In the genomic region with DNA sequence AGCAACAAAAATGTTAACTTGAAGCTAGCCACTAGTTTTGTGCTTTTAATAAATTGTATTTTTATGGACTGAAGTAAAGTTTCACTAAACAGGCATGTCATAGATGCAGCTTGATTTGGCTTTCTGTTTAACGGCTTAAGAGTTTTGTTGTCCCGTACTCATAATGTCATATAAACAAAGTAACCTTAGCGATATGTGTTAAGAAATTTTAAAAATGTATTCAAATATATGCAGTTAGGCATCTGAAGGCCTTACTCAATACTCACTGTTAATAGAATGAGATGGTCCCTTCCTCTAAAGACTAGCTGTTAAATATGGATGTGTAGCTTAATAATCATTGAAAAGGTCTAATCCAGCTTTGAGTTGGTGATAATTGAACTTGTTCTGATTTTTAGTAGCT, we compare ENCODE assay signal across 10 cellular contexts. TPM values are rescaled to one million over a fixed set of nuclear protein-coding genes. Genes with fewer than 3 reads are reported as not detected.
A peak's percentile ranks its signal among the peaks of the same experiment; 100 is the strongest.
DNase-seq lines count a peak whose midpoint lies in the region; ATAC-seq and TF ChIP-seq lines count a peak whose summit lies in the region.
"Had no signal": no experiment of that assay in that cellular context is flagged by ENCODE, and none has a peak within 500 bp of the region (broad histone marks: within the 10 kb centered on the region; RNA-seq: fewer than 3 reads in every experiment).

No MANE protein-coding gene starts in this region.

- no peak overlapping the region for H3K4me3 Mint-ChIP-seq in endodermal cell
- H3K4me3 Mint-ChIP-seq in natural killer cell: no peak overlapping the region

- H3K9ac ChIP-seq in MM.1S (ENCODE audit: low read length): peak overlapping the region; percentile 90; the same call in 1 of the 2 replicates
- H3K9ac ChIP-seq in endodermal cell (ENCODE audit: extremely low read depth, low read length, poor library complexity, severe bottlenecking): no peak overlapping the region

- no peaks in the 10 kb centered on the region for H3K36me3 Mint-ChIP-seq in endodermal cell (ENCODE audit: low read depth)
- no peaks in the 10 kb centered on the region for H3K36me3 Mint-ChIP-seq in natural killer cell

- H3K36me3 ChIP-seq in MM.1S (replicated peaks; ENCODE audit: insufficient read depth, low read length) (no peaks in the 10 kb centered on the region; the same call in 1 of the 2 replicates), endodermal cell (ENCODE audit: control insufficient read depth, insufficient read depth, low read length) (no peaks in the 10 kb centered on the region), psoas muscle (ENCODE audit: insufficient read depth in 1 of 2, low read depth in 1 of 2) (no peaks in the 10 kb centered on the region)

- DNase-seq in SIG-M5 treated with dmso at 0.1 percent for 504 hours (lab: John Stamatoyannopoulos, UW; ENCODE audit: unreplicated experiment): peak; percentile 1
- DNase-seq in SIG-M5 (lab: John Stamatoyannopoulos, UW): no peak
- DNase-seq in MM.1S: peak; percentile 11
- no peak for DNase-seq in endodermal cell
- no peak for DNase-seq in psoas muscle
- no peak for DNase-seq in GF-D8 (lab: John Stamatoyannopoulos, UW)
- no peak for DNase-seq in natural killer cell
- DNase-seq: IMR-90, left colon had no signal

- no peak overlapping the region for H3K27ac ChIP-seq in MM.1S (ENCODE audit: low read length)
- no peak overlapping the region for H3K27ac ChIP-seq in endodermal cell (ENCODE audit: low read depth, low read length)
- H3K27ac ChIP-seq in psoas muscle: peak overlapping the region; percentile 94

- peaks cover 10% of the 10 kb centered on the region for H3K4me1 ChIP-seq in MM.1S (ENCODE audit: low read length)
- no peaks in the 10 kb centered on the region for H3K4me1 ChIP-seq in endodermal cell (ENCODE audit: control insufficient read depth, insufficient read depth, low read length)
- peaks cover 29% of the 10 kb centered on the region for H3K4me1 ChIP-seq in psoas muscle

- H3K27ac Mint-ChIP-seq in endodermal cell (no peak overlapping the region), natural killer cell (no peak overlapping the region)

- H3K4me1 Mint-ChIP-seq in endodermal cell (peaks cover 3% of the 10 kb centered on the region), natural killer cell (peaks cover 18 to 34% of the 10 kb centered on the region in 2 donors)

- intact Hi-C loops in psoas muscle (cut with DNase I): loop anchor here in 1 of 2 donors (5.0 kb wide), 1 partner anchor 807 kb away; the partner anchor contains the start of gene PGRMC2
- intact Hi-C loops in natural killer cell (cut with micrococcal nuclease): loop anchor here (5.0 kb wide), 1 partner anchor 1127 kb away; the partner anchor contains the start of genes ABHD18 and MFSD8

- peak overlapping the region; percentile 67 for H3K4me2 ChIP-seq in MM.1S (ENCODE audit: low read depth, low read length)

- H4K20me1 ChIP-seq in MM.1S (ENCODE audit: insufficient read depth, low read length): no peaks in the 10 kb centered on the region

- 91 to 100% methylated on average over 3 of the region's 3 CpGs for WGBS in endodermal cell (ENCODE audit: insufficient coverage in 1 of 2, insufficient read length in 1 of 2), 2 experiments
- whole genome bisulfite sequencing in psoas muscle, 3 donors: 54 to 63% (median 54%) methylated on average over 3 of the region's 3 CpGs

- no peak overlapping the region for H2AFZ ChIP-seq in MM.1S (ENCODE audit: low read length)

- H3K27me3 ChIP-seq in MM.1S (replicated peaks; ENCODE audit: insufficient read depth, low read length) (no peaks in the 10 kb centered on the region), endodermal cell (ENCODE audit: control insufficient read depth, insufficient read depth, low read length, poor library complexity, severe bottlenecking) (no peaks in the 10 kb centered on the region), psoas muscle (ENCODE audit: insufficient read depth in 3 of 3, low read length in 2 of 3) (no peaks in the 10 kb centered on the region)

- H3K9me3 ChIP-seq in MM.1S (replicated peaks; ENCODE audit: insufficient read depth, low read length) (no peaks in the 10 kb centered on the region), endodermal cell (ENCODE audit: control insufficient read depth, low read length) (no peaks in the 10 kb centered on the region), psoas muscle (no peaks in the 10 kb centered on the region)

- H3F3A ChIP-seq in MM.1S (ENCODE audit: insufficient read depth, low read length): no peaks in the 10 kb centered on the region

- ATAC-seq in psoas muscle: no peak
- no peak for ATAC-seq in natural killer cell
- ATAC-seq in GM19397 (IDR thresholded peaks at IDR 0.05; ENCODE audit: unreplicated experiment): no peak

- no peaks in the 10 kb centered on the region for H3K27me3 Mint-ChIP-seq in endodermal cell (ENCODE audit: insufficient read depth)
- no peaks in the 10 kb centered on the region for H3K27me3 Mint-ChIP-seq in natural killer cell (ENCODE audit: low read depth in 2 of 2)

- peaks cover 35% of the 10 kb centered on the region for H3K79me2 ChIP-seq in MM.1S (ENCODE audit: low read length)

- no peaks in the 10 kb centered on the region for H3K9me2 ChIP-seq in MM.1S (replicated peaks; ENCODE audit: insufficient read depth, low read length)

- H3K9me3 Mint-ChIP-seq in endodermal cell (no peaks in the 10 kb centered on the region), natural killer cell (no peaks in the 10 kb centered on the region)

- H3K4me3 ChIP-seq in MM.1S (ENCODE audit: low read length) (peak overlapping the region; percentile 89; the same call in 1 of the 2 replicates), endodermal cell (ENCODE audit: low read length) (peak overlapping the region; percentile 93), psoas muscle (peak overlapping the region; percentile 84)

- TF ChIP-seq CTCF in MM.1S (IDR thresholded peaks at IDR 0.05; ENCODE audit: low read length): no peak
- no peak for TF ChIP-seq CTCF in endodermal cell (conservative IDR thresholded peaks at IDR 0.05)
- no peak for TF ChIP-seq CTCF in psoas muscle (IDR thresholded peaks at IDR 0.05)
- TF ChIP-seq CTCF in natural killer cell (IDR thresholded peaks at IDR 0.05): no peak

RNA-seq across cellular contexts. Expression of gene SCLT1, which starts 1.0 kb away (rescaled TPM):
- total RNA-seq in endodermal cell: 10 to 100 TPM; 11.4 to 12.0 TPM
- 13.9 TPM for polyA plus RNA-seq in endodermal cell (2013, experiment 1 of 2)
- 15.5 TPM for polyA plus RNA-seq in endodermal cell (2013, experiment 2 of 2)
- 1 to 10 TPM; 3.1 to 5.3 (median 4.4) TPM for total RNA-seq in psoas muscle
- polyA plus RNA-seq in psoas muscle: 1 to 10 TPM; 1.1 to 2.2 (median 1.4) TPM
- 10 to 100 TPM; 54.0 to 59.9 (median 55.4) TPM for total RNA-seq in natural killer cell

RNA-seq across cellular contexts. Expression of gene C4orf33, which starts 1.6 kb away (rescaled TPM):
- 1 to 10 TPM; 3.6 to 6.1 TPM for total RNA-seq in endodermal cell
- polyA plus RNA-seq in endodermal cell (2013, experiment 1 of 2): 13.0 TPM
- 12.0 TPM for polyA plus RNA-seq in endodermal cell (2013, experiment 2 of 2)
- 1 to 10 TPM; 1.7 to 2.3 (median 1.8) TPM for total RNA-seq in psoas muscle
- 1 to 10 TPM; 1.4 to 3.1 (median 1.7) TPM for polyA plus RNA-seq in psoas muscle
- 10 to 100 TPM; 23.2 to 27.2 (median 26.2) TPM for total RNA-seq in natural killer cell

Comparison
In these comparisons a context has a peak if more than half of its experiments do, and no peak if none do; other contexts are left out.
1. DNase-seq: peak in SIG-M5 treated with dmso at 0.1 percent for 504 hours (single experiment) and MM.1S (single experiment); none in SIG-M5 (single experiment), endodermal cell (single experiment), psoas muscle (0 of 2), GF-D8 (single experiment) and natural killer cell (single experiment).
2. RNA of gene SCLT1, which starts 1.0 kb away (total RNA-seq): 54.0 to 59.9 TPM in natural killer cell; 11.4 to 12.0 TPM in endodermal cell and 3.1 to 5.3 TPM in psoas muscle; every median in the first group is over 4 times any median in the second.
3. Peak in every context shown above with its lines, with median percentiles within 50 percentile points of each other: H3K4me3 ChIP-seq.